In genomic region chr2:91442246-91442905, GRCh38 we compare ENCODE assay signal across 10 cellular contexts.
A peak's percentile ranks its signal among the peaks of the same experiment; 100 is the strongest.
DNase-seq lines count a peak whose midpoint lies in the region; ATAC-seq and TF ChIP-seq lines count a peak whose summit lies in the region.
"Had no signal": no experiment of that assay in that cellular context is flagged by ENCODE, and none has a peak within 500 bp of the region (broad histone marks: within the 10 kb centered on the region; RNA-seq: fewer than 3 reads in every experiment).

No MANE protein-coding gene starts in this region.

- H3K36me3 ChIP-seq in Caco-2 (ENCODE audit: control insufficient read depth, insufficient read depth, low read length) (no peaks in the 10 kb centered on the region), MM.1S (replicated peaks; ENCODE audit: insufficient read depth, low read length) (no peaks in the 10 kb centered on the region), psoas muscle (ENCODE audit: insufficient read depth in 1 of 2, low read depth in 1 of 2) (no peaks in the 10 kb centered on the region)

- H3K27ac Mint-ChIP-seq in Caco-2 (ENCODE audit: unreplicated experiment) = no peak overlapping the region
- H3K27ac Mint-ChIP-seq in activated T-helper 17 cell treated with anti-CD3 and anti-CD28 coated beads, Interleukin-2, amount 50 U/mL, for 72 hours = no peak overlapping the region

- peak overlapping the region; percentile 72 for H2AFZ ChIP-seq in MM.1S (ENCODE audit: low read length)

- POLR2A ChIA-PET in Caco-2 (lab: Charles Lee) = no interaction called here

- H3K4me3 Mint-ChIP-seq in Caco-2 (ENCODE audit: unreplicated experiment) = peak overlapping the region; percentile 48
- H3K4me3 Mint-ChIP-seq in activated T-helper 17 cell treated with anti-CD3 and anti-CD28 coated beads, Interleukin-2, amount 50 U/mL, for 72 hours = no peak overlapping the region

- H3K4me1 ChIP-seq in Caco-2 = no peaks in the 10 kb centered on the region
- H3K4me1 ChIP-seq in MM.1S (ENCODE audit: low read length) = no peaks in the 10 kb centered on the region
- H3K4me1 ChIP-seq in psoas muscle = peaks cover 5% of the 10 kb centered on the region

- H3K27ac ChIP-seq in MM.1S (ENCODE audit: low read length) (no peak overlapping the region), psoas muscle (no peak overlapping the region)

- DNase-seq in Caco-2 (no peak), MM.1S (peak; percentile 40), fibroblast of the aortic adventitia (ENCODE audit: low read depth) (no peak), psoas muscle (peak; percentile 27 to 60), RKO (ENCODE audit: low spot score) (no peak)
- DNase-seq: activated gamma-delta T cell, NCI-H2171 had no signal

- peak overlapping the region; percentile 71; the same call in 1 of the 2 replicates for H3K4me2 ChIP-seq in MM.1S (ENCODE audit: low read depth, low read length)

- no peaks in the 10 kb centered on the region for H4K20me1 ChIP-seq in MM.1S (ENCODE audit: insufficient read depth, low read length)

- peaks cover 11% of the 10 kb centered on the region for H3K9me3 Mint-ChIP-seq in Caco-2 (ENCODE audit: unreplicated experiment)
- peaks cover 6% of the 10 kb centered on the region for H3K9me3 Mint-ChIP-seq in activated T-helper 17 cell treated with anti-CD3 and anti-CD28 coated beads, Interleukin-2, amount 50 U/mL, for 72 hours

- H3F3A ChIP-seq in MM.1S (ENCODE audit: insufficient read depth, low read length) = no peaks in the 10 kb centered on the region

- intact Hi-C loops in Caco-2 (cut with micrococcal nuclease; ENCODE audit: unreplicated experiment) = no loop called here
- intact Hi-C loops in psoas muscle (cut with DNase I) = no loop called here

- no peaks in the 10 kb centered on the region for H3K79me2 ChIP-seq in MM.1S (ENCODE audit: low read length)

- H3K36me3 Mint-ChIP-seq in Caco-2 (ENCODE audit: insufficient read depth, unreplicated experiment) = peaks cover 13% of the 10 kb centered on the region
- peaks cover 6% of the 10 kb centered on the region for H3K36me3 Mint-ChIP-seq in activated T-helper 17 cell treated with anti-CD3 and anti-CD28 coated beads, Interleukin-2, amount 50 U/mL, for 72 hours (ENCODE audit: low read depth)

- no peak overlapping the region for H3K9ac ChIP-seq in MM.1S (ENCODE audit: low read length)

- TF ChIP-seq CTCF in Caco-2 (IDR thresholded peaks at IDR 0.05; ENCODE audit: insufficient read depth in 1 of 2, low read depth in 1 of 2, low read length in 1 of 2, severe bottlenecking in 1 of 2, unreplicated experiment in 1 of 2) (no peak), MM.1S (IDR thresholded peaks at IDR 0.05; ENCODE audit: low read length) (no peak), fibroblast of the aortic adventitia (IDR thresholded peaks at IDR 0.05; ENCODE audit: insufficient read depth, low read length) (no peak), psoas muscle (IDR thresholded peaks at IDR 0.05) (no peak)

- ATAC-seq in psoas muscle (peak in 2 of 4 donors; percentile 28 to 61), GM19397 (IDR thresholded peaks at IDR 0.05; ENCODE audit: unreplicated experiment) (no peak), GM19324 (IDR thresholded peaks at IDR 0.05; ENCODE audit: low FRiP score, unreplicated experiment) (no peak)
- no peak for ATAC-seq in activated T-helper 17 cell treated with anti-CD3 and anti-CD28 coated beads, Interleukin-2, amount 50 U/mL, for 72 hours (replicated peaks)

- CTCF ChIA-PET in Caco-2 (lab: Charles Lee) = no interaction called here

- H3K9me2 ChIP-seq in MM.1S (replicated peaks; ENCODE audit: insufficient read depth, low read length) = no peaks in the 10 kb centered on the region

- no peaks in the 10 kb centered on the region for H3K4me1 Mint-ChIP-seq in Caco-2 (ENCODE audit: low read depth, unreplicated experiment)
- no peaks in the 10 kb centered on the region for H3K4me1 Mint-ChIP-seq in activated T-helper 17 cell treated with anti-CD3 and anti-CD28 coated beads, Interleukin-2, amount 50 U/mL, for 72 hours

- peaks cover 3% of the 10 kb centered on the region; the same call in 1 of the 2 replicates for H3K9me3 ChIP-seq in Caco-2
- no peaks in the 10 kb centered on the region for H3K9me3 ChIP-seq in MM.1S (replicated peaks; ENCODE audit: insufficient read depth, low read length)
- H3K9me3 ChIP-seq in psoas muscle = no peaks in the 10 kb centered on the region

- 5 to 10% (median 7%) methylated on average over 82 of the region's 82 CpGs for WGBS in psoas muscle, 3 donors

- no TSS peak for BruUV-seq in Caco-2 (replicated peaks; lab: Mats Ljungman, UMichigan)

- H3K4me3 ChIP-seq in Caco-2 (ENCODE audit: low read depth, low read length) = peak overlapping the region; percentile 26
- H3K4me3 ChIP-seq in MM.1S (ENCODE audit: low read length) = peak overlapping the region; percentile 63
- peak overlapping the region; percentile 44 for H3K4me3 ChIP-seq in fibroblast of the aortic adventitia (ENCODE audit: low read depth, low read length)
- H3K4me3 ChIP-seq in psoas muscle = peak overlapping the region; percentile 61

- H3K27me3 Mint-ChIP-seq in Caco-2 (ENCODE audit: insufficient read depth, unreplicated experiment) = peaks cover 7% of the 10 kb centered on the region
- H3K27me3 Mint-ChIP-seq in activated T-helper 17 cell treated with anti-CD3 and anti-CD28 coated beads, Interleukin-2, amount 50 U/mL, for 72 hours = peaks cover 10% of the 10 kb centered on the region

- no peaks in the 10 kb centered on the region for H3K27me3 ChIP-seq in Caco-2 (replicated peaks; ENCODE audit: control insufficient read depth, insufficient read depth, low read length)
- H3K27me3 ChIP-seq in MM.1S (replicated peaks; ENCODE audit: insufficient read depth, low read length) = peaks cover 12% of the 10 kb centered on the region
- peaks cover 0 to 38% (median 15%) of the 10 kb centered on the region in 3 donors for H3K27me3 ChIP-seq in psoas muscle (ENCODE audit: insufficient read depth in 3 of 3, low read length in 2 of 3)

Comparison
In these comparisons a context has a peak if more than half of its experiments do, and no peak if none do; other contexts are left out.
1. DNase-seq: peak in MM.1S (single experiment) and psoas muscle (2 of 2); none in Caco-2 (0 of 2), fibroblast of the aortic adventitia (single experiment) and RKO (single experiment).
2. Peak in every context shown above with its lines, with median percentiles within 50 percentile points of each other: H3K4me3 ChIP-seq.